ENCODE assay signal across 9 cellular contexts in genomic region chr16:1781254-1781653, GRCh38. TPM values are rescaled to one million over a fixed set of nuclear protein-coding genes. Genes with fewer than 3 reads are reported as not detected.
DNase-seq lines count a peak whose midpoint lies in the region; ATAC-seq and TF ChIP-seq lines count a peak whose summit lies in the region.
"Had no signal": no experiment of that assay in that cellular context is flagged by ENCODE, and none has a peak within 500 bp of the region (broad histone marks: within the 10 kb centered on the region; RNA-seq: fewer than 3 reads in every experiment).

No MANE protein-coding gene starts in this region.

- TF ChIP-seq CTCF in HFF-Myc (IDR thresholded peaks at IDR 0.05; ENCODE audit: low read depth, low read length, missing control alignments): no peak
- TF ChIP-seq CTCF in spleen (IDR thresholded peaks at IDR 0.05 in 8 of 11, conservative IDR thresholded peaks at IDR 0.05 in 3 of 11): no peak

- 79 to 85% (median 80%) methylated on average over 16 to 20 of the region's 20 CpGs for WGBS in spleen, 5 donors

- H3K27me3 ChIP-seq in spleen (replicated peaks in 1 of 7): no peaks in the 10 kb centered on the region

- peaks cover 8% of the 10 kb centered on the region for H3K36me3 Mint-ChIP-seq in activated naive CD8-positive, alpha-beta T cell treated with anti-CD3 and anti-CD28 coated beads for 36 hours

- H3K4me3 Mint-ChIP-seq in activated naive CD8-positive, alpha-beta T cell treated with anti-CD3 and anti-CD28 coated beads for 36 hours: peak overlapping the region; percentile 82

- H3K4me3 ChIP-seq in HFF-Myc (replicated peaks; ENCODE audit: low read depth, low read length) (peak overlapping the region; percentile 80), iPS-11a (ENCODE audit: low read depth, low read length) (peak overlapping the region; percentile 95), spleen (peak overlapping the region; percentile 86 to 100 (median 94))

- H3K4me1 Mint-ChIP-seq in activated naive CD8-positive, alpha-beta T cell treated with anti-CD3 and anti-CD28 coated beads for 36 hours: peaks cover 12% of the 10 kb centered on the region

- TF ChIP-seq POLR2A in spleen (IDR thresholded peaks at IDR 0.05): no peak

- no peak for ATAC-seq in GM19452 (IDR thresholded peaks at IDR 0.05; ENCODE audit: unreplicated experiment)

- H3K9me3 ChIP-seq in spleen: no peaks in the 10 kb centered on the region

- peak overlapping the region in 6 of 8 donors; percentile 86 to 97 (median 95) for H3K27ac ChIP-seq in spleen

- peaks cover 0 to 66% (median 33%) of the 10 kb centered on the region in 6 donors for H3K36me3 ChIP-seq in spleen

- H3K27me3 Mint-ChIP-seq in activated naive CD8-positive, alpha-beta T cell treated with anti-CD3 and anti-CD28 coated beads for 36 hours: no peaks in the 10 kb centered on the region

- H3K27ac Mint-ChIP-seq in activated naive CD8-positive, alpha-beta T cell treated with anti-CD3 and anti-CD28 coated beads for 36 hours: peak overlapping the region; percentile 25

- intact Hi-C loops in spleen (cut with DNase I; ENCODE audit: low total_unique reads): no loop called here

- no peaks in the 10 kb centered on the region for H3K9me3 Mint-ChIP-seq in activated naive CD8-positive, alpha-beta T cell treated with anti-CD3 and anti-CD28 coated beads for 36 hours

- DNase-seq in HFF-Myc (ENCODE audit: extremely low read depth, low read depth) (no peak), spleen (peak; percentile 80), NCI-H748 (lab: John Stamatoyannopoulos, UW; ENCODE audit: unreplicated experiment) (no peak), NCI-H146 treated with DMSO at 0.1 percent for 48 hours (lab: John Stamatoyannopoulos, UW; ENCODE audit: unreplicated experiment) (no peak), NCI-H524 (lab: John Stamatoyannopoulos, UW) (no peak)
- DNase-seq in activated naive CD8-positive, alpha-beta T cell treated with anti-CD3 and anti-CD28 coated beads for 36 hours: no peak
- DNase-seq: activated CD4-positive, alpha-beta T cell treated with anti-CD3 and anti-CD28 coated beads for 1 hour had no signal

- peaks cover 22 to 87% (median 48%) of the 10 kb centered on the region in 6 donors for H3K4me1 ChIP-seq in spleen

RNA-seq across cellular contexts. Expression of gene SPSB3, which starts 1.1 kb away (rescaled TPM):
- total RNA-seq in activated naive CD8-positive, alpha-beta T cell treated with anti-CD3 and anti-CD28 coated beads for 36 hours: 10 to 100 TPM; 12.3 to 12.8 TPM
- total RNA-seq in spleen: 100 to 1,000 TPM in 2 of 7 donors, 10 to 100 TPM in 5; 41.4 to 114 (median 65.3) TPM
- 100 to 1,000 TPM; 111 to 266 (median 204) TPM for polyA plus RNA-seq in spleen

RNA-seq across cellular contexts. Expression of gene NUBP2, which starts 1.5 kb away (rescaled TPM):
- total RNA-seq in activated naive CD8-positive, alpha-beta T cell treated with anti-CD3 and anti-CD28 coated beads for 36 hours: 10 to 100 TPM; 63.6 to 64.2 TPM
- total RNA-seq in spleen: 100 to 1,000 TPM in 1 of 7 donors, 10 to 100 TPM in 6; 37.5 to 103 (median 44.6) TPM
- 10 to 100 TPM; 61.9 to 84.3 (median 79.3) TPM for polyA plus RNA-seq in spleen

RNA-seq across cellular contexts. Expression of gene MRPS34, which starts 8.3 kb away (rescaled TPM):
- total RNA-seq in activated naive CD8-positive, alpha-beta T cell treated with anti-CD3 and anti-CD28 coated beads for 36 hours: 100 to 1,000 TPM; 187 to 190 TPM
- total RNA-seq in spleen: 10 to 100 TPM; 49.9 to 66.8 (median 62.3) TPM
- 100 to 1,000 TPM; 133 to 157 (median 134) TPM for polyA plus RNA-seq in spleen

RNA-seq across cellular contexts. Expression of gene EME2, which starts 8.6 kb away (rescaled TPM):
- total RNA-seq in activated naive CD8-positive, alpha-beta T cell treated with anti-CD3 and anti-CD28 coated beads for 36 hours: 10 to 100 TPM; 17.2 to 20.1 TPM
- 10 to 100 TPM; 17.8 to 41.3 (median 28.8) TPM for total RNA-seq in spleen
- polyA plus RNA-seq in spleen: 10 to 100 TPM in 2 of 3 donors, 1 to 10 TPM in 1; 5.1 to 22.4 (median 13.8) TPM

RNA-seq across cellular contexts. Expression of gene NME3, which starts 9.9 kb away (rescaled TPM):
- total RNA-seq in activated naive CD8-positive, alpha-beta T cell treated with anti-CD3 and anti-CD28 coated beads for 36 hours: 10 to 100 TPM; 24.5 to 24.9 TPM
- total RNA-seq in spleen: 10 to 100 TPM; 51.0 to 82.9 (median 68.4) TPM
- 100 to 1,000 TPM; 152 to 283 (median 256) TPM for polyA plus RNA-seq in spleen
